1 cellular context compared by ENCODE assay signal in the genomic region with DNA sequence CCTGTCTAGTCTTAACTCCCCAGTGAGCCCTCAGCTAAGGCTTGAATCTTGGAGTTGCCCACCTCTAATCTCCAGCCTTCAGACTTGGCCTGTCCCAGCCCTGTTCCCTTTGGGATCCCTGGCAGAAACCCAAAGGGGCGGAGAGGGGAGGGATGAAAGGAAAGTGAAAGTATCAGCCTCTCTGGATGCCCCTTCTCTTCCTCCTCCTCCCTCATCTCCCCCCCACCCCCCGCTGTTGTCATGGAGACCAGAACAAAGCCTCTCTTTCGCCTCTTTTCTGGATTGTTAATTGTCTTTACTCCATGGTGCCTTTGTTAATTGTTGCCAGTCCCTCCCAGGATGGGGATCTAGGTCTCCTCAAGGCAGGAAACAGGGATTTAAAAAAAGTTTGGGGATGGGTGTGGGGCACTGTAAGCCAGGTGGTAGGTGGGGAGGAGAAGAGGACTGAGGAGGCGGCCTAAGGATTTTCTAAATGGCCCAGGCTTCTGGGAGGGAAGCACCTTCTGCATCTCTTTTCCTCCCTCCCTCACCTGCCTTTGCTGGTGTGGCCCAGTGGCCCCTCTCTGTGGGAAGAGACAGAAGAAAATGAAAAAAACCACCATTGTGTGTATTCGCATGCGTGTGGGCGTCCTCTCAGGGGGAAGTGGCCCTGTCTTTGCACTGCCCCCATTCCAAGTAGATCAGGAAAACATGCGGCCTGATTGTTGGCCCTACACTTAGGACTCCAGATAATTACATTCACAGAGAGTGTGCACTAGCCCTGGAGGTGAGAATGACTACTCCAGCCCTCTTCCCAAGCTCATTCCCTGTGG.
TF ChIP-seq lines count a peak whose summit lies in the region.

No MANE protein-coding gene starts in this region.

TF ChIP-seq in HepG2, 621 proteins besides CTCF, POLR2A, EP300 and RAD21 (continued from another document):
- TF ChIP-seq ZKSCAN5 (CRISPR knock-in tag; IDR thresholded peaks at IDR 0.05) (0 out of 2 replicates have a peak, but pooled peaks have one; percentile 28), RFX1 (IDR thresholded peaks at IDR 0.05) (peak; percentile 32), CERS6 (CRISPR knock-in tag; IDR thresholded peaks at IDR 0.05) (no peak), ZNF441 (CRISPR knock-in tag; IDR thresholded peaks at IDR 0.05; ENCODE audit: borderline replicate concordance) (no peak), LRRFIP1 (CRISPR knock-in tag; conservative IDR thresholded peaks at IDR 0.05) (no peak), ZBTB39 (CRISPR knock-in tag; IDR thresholded peaks at IDR 0.05) (no peak), FOSL1 (CRISPR knock-in tag; IDR thresholded peaks at IDR 0.05; ENCODE audit: borderline replicate concordance) (no peak), FOXA1 (IDR thresholded peaks at IDR 0.05) (no peak), FOXA1 (CRISPR knock-in tag; IDR thresholded peaks at IDR 0.05) (no peak), ATRX (CRISPR knock-in tag; IDR thresholded peaks at IDR 0.05; ENCODE audit: borderline replicate concordance) (no peak), GFI1 (CRISPR knock-in tag; IDR thresholded peaks at IDR 0.05; ENCODE audit: borderline replicate concordance) (no peak), YY1 (IDR thresholded peaks at IDR 0.05; ENCODE audit: insufficient read depth, insufficient replicate concordance, low read depth, low read length) (no peak), SALL1 (CRISPR knock-in tag; IDR thresholded peaks at IDR 0.05) (no peak), RFX3 (CRISPR knock-in tag; IDR thresholded peaks at IDR 0.05) (peak; percentile 51; the same call in 1 of the 2 replicates), RNF219 (CRISPR knock-in tag; IDR thresholded peaks at IDR 0.05) (no peak), ZBTB20 (CRISPR knock-in tag; IDR thresholded peaks at IDR 0.05; ENCODE audit: borderline replicate concordance, low read depth) (no peak), GPBP1L1 (CRISPR knock-in tag; IDR thresholded peaks at IDR 0.05) (no peak), EZH2 (conservative IDR thresholded peaks at IDR 0.05; ENCODE audit: low read depth, low read length) (no peak), ZNF44 (CRISPR knock-in tag; IDR thresholded peaks at IDR 0.05) (no peak), HDAC1 (CRISPR knock-in tag; IDR thresholded peaks at IDR 0.05) (no peak), ZNF160 (CRISPR knock-in tag; IDR thresholded peaks at IDR 0.05) (no peak), PHF20 (CRISPR knock-in tag; IDR thresholded peaks at IDR 0.05) (no peak), BCL6 (CRISPR knock-in tag; IDR thresholded peaks at IDR 0.05) (no peak)
- TF ChIP-seq, protein P1, sequence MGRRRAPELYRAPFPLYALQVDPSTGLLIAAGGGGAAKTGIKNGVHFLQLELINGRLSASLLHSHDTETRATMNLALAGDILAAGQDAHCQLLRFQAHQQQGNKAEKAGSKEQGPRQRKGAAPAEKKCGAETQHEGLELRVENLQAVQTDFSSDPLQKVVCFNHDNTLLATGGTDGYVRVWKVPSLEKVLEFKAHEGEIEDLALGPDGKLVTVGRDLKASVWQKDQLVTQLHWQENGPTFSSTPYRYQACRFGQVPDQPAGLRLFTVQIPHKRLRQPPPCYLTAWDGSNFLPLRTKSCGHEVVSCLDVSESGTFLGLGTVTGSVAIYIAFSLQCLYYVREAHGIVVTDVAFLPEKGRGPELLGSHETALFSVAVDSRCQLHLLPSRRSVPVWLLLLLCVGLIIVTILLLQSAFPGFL (CRISPR knock-in tag; IDR thresholded peaks at IDR 0.05), result no peak
- TF ChIP-seq, protein P2, sequence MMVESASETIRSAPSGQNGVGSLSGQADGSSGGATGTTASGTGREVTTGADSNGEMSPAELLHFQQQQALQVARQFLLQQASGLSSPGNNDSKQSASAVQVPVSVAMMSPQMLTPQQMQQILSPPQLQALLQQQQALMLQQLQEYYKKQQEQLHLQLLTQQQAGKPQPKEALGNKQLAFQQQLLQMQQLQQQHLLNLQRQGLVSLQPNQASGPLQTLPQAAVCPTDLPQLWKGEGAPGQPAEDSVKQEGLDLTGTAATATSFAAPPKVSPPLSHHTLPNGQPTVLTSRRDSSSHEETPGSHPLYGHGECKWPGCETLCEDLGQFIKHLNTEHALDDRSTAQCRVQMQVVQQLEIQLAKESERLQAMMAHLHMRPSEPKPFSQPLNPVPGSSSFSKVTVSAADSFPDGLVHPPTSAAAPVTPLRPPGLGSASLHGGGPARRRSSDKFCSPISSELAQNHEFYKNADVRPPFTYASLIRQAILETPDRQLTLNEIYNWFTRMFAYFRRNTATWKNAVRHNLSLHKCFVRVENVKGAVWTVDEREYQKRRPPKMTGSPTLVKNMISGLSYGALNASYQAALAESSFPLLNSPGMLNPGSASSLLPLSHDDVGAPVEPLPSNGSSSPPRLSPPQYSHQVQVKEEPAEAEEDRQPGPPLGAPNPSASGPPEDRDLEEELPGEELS (CRISPR knock-in tag; IDR thresholded peaks at IDR 0.05), result no peak
